1 cellular context compared by ENCODE assay signal in the genomic region with DNA sequence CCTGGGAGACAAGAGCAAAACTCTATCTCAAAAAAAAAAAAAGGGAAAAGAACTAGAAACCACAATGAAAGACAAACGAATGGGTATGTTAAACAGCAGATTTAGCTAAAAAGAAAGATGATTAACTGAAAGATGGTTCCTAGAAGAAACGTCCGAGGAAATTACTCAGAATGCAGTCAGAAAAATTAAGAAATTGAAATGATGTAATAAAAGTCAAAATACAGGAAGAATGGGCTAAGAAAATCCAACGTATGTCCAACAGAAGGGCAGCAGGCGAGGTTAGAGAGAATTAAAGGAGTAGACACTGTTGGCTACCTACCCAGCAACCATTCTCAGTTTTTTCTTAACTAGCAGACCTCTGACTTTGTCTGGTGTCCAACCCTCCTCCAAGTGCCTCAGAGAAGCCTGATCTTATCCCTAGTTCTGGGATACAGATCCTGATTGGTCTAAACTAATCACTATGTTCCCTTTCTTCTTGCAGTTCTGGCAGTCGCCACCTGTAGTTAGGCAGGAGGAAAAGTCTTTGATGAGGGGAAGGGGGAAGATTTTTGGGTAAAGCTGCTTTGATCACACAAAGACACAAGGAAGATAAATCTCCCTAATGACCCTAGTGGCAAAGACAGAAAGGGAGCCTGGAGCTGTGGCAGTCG.
TF ChIP-seq lines count a peak whose summit lies in the region.

No MANE protein-coding gene starts in this region.

TF ChIP-seq in K562, 482 proteins besides CTCF, POLR2A, EP300 and RAD21 (continued from another document):
- TF ChIP-seq MED1 (CRISPR knock-in tag; IDR thresholded peaks at IDR 0.05; ENCODE audit: borderline replicate concordance) (no peak), KDM4B (IDR thresholded peaks at IDR 0.05; ENCODE audit: borderline replicate concordance in 2 of 2, low read depth in 1 of 2) (no peak)
- TF ChIP-seq, protein P1, sequence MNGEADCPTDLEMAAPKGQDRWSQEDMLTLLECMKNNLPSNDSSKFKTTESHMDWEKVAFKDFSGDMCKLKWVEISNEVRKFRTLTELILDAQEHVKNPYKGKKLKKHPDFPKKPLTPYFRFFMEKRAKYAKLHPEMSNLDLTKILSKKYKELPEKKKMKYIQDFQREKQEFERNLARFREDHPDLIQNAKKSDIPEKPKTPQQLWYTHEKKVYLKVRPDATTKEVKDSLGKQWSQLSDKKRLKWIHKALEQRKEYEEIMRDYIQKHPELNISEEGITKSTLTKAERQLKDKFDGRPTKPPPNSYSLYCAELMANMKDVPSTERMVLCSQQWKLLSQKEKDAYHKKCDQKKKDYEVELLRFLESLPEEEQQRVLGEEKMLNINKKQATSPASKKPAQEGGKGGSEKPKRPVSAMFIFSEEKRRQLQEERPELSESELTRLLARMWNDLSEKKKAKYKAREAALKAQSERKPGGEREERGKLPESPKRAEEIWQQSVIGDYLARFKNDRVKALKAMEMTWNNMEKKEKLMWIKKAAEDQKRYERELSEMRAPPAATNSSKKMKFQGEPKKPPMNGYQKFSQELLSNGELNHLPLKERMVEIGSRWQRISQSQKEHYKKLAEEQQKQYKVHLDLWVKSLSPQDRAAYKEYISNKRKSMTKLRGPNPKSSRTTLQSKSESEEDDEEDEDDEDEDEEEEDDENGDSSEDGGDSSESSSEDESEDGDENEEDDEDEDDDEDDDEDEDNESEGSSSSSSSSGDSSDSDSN (IDR thresholded peaks at IDR 0.05; ENCODE audit: borderline replicate concordance in 1 of 2, low read depth in 2 of 2, low read length in 2 of 2), result no peak
